In genomic region chr1:55803429-55803828, GRCh38 we compare ENCODE assay signal across 18 cellular contexts.
DNase-seq lines count a peak whose midpoint lies in the region; ATAC-seq and TF ChIP-seq lines count a peak whose summit lies in the region.
"Had no signal": no experiment of that assay in that cellular context is flagged by ENCODE, and none has a peak within 500 bp of the region (broad histone marks: within the 10 kb centered on the region; RNA-seq: fewer than 3 reads in every experiment).

No MANE protein-coding gene starts in this region.

- H4K20me1 ChIP-seq in H9 (ENCODE audit: control insufficient read depth, insufficient read depth, insufficient read length), result no peaks in the 10 kb centered on the region

- no peak for TF ChIP-seq CTCF in H9 (conservative IDR thresholded peaks at IDR 0.05)

- no peak overlapping the region for H3K18ac ChIP-seq in H9 (ENCODE audit: insufficient read length, low read depth, low read length)
- H3K18ac ChIP-seq in trophoblast cell (ENCODE audit: low read length), result no peak overlapping the region

- H2BK5ac ChIP-seq in H9 (ENCODE audit: insufficient read length, low read length) (no peak overlapping the region), trophoblast cell (ENCODE audit: low read depth, low read length, poor library complexity) (peak overlapping the region; percentile 60)

- no peak overlapping the region for H4K8ac ChIP-seq in H9 (replicated peaks; ENCODE audit: insufficient read length, low read depth, low read length)
- H4K8ac ChIP-seq in trophoblast cell (ENCODE audit: low read depth, low read length), result no peak overlapping the region

- H3K23me2 ChIP-seq in H9 (ENCODE audit: insufficient read length, low read depth, low read length, poor library complexity, severe bottlenecking), result no peaks in the 10 kb centered on the region

- no peak overlapping the region for H3K4ac ChIP-seq in H9 (ENCODE audit: low read depth, low read length)
- no peak overlapping the region for H3K4ac ChIP-seq in trophoblast cell (ENCODE audit: low read depth, low read length)

- no peak overlapping the region for H2AFZ ChIP-seq in H9 (ENCODE audit: low read length)
- H2AFZ ChIP-seq in trophoblast cell (ENCODE audit: insufficient read depth, low read length, poor library complexity), result no peak overlapping the region

- no peak overlapping the region for H2BK20ac ChIP-seq in H9 (ENCODE audit: low read depth, low read length, poor library complexity, severe bottlenecking)

- no peak overlapping the region for H4K5ac ChIP-seq in H9 (ENCODE audit: insufficient read length, low read depth, low read length)

- no peak overlapping the region for H3K56ac ChIP-seq in H9 (ENCODE audit: insufficient read length, low read depth, low read length)

- H2BK12ac ChIP-seq in H9 (ENCODE audit: insufficient read length, low read depth, low read length), result no peak overlapping the region
- no peak overlapping the region for H2BK12ac ChIP-seq in trophoblast cell (ENCODE audit: low read length)

- H2BK120ac ChIP-seq in H9 (ENCODE audit: low read depth, low read length, poor library complexity, severe bottlenecking) (no peak overlapping the region), trophoblast cell (ENCODE audit: insufficient read depth, low read length, poor library complexity) (no peak overlapping the region)

- H3K9me3 ChIP-seq in H9 (ENCODE audit: control insufficient read depth, low read depth, low read length) (no peaks in the 10 kb centered on the region), trophoblast cell (ENCODE audit: insufficient read depth, low read depth, low read length) (no peaks in the 10 kb centered on the region)
- H3K9me3 ChIP-seq: HAP-1 had no signal

- no peaks in the 10 kb centered on the region for H3K27me3 ChIP-seq in H9 (ENCODE audit: insufficient read depth, low read length)
- H3K27me3 ChIP-seq in trophoblast cell (ENCODE audit: insufficient read depth, low read length), result no peaks in the 10 kb centered on the region

- no peaks in the 10 kb centered on the region for H3K79me1 ChIP-seq in H9 (ENCODE audit: insufficient read depth, low read depth, low read length, poor library complexity, severe bottlenecking)
- H3K79me1 ChIP-seq in trophoblast cell (ENCODE audit: low read length), result peaks cover 24% of the 10 kb centered on the region

- H3K4me2 ChIP-seq in H9 (ENCODE audit: insufficient read depth, insufficient read length, low read length), result no peak overlapping the region
- H3K4me2 ChIP-seq in trophoblast cell (ENCODE audit: low read length), result no peak overlapping the region

- peak overlapping the region; percentile 77; the same call in 1 of the 2 replicates for H3K14ac ChIP-seq in H9 (ENCODE audit: insufficient read depth, low read length)
- H3K14ac ChIP-seq in trophoblast cell (ENCODE audit: low read length), result no peak overlapping the region

- no peak overlapping the region for H2BK15ac ChIP-seq in H9 (ENCODE audit: low read depth, low read length)

- H3K4me3 ChIP-seq in trophoblast cell (ENCODE audit: low read depth, low read length), result no peak overlapping the region
- H3K4me3 ChIP-seq: HAP-1 had no signal

- H4K12ac ChIP-seq in trophoblast cell (ENCODE audit: low read depth, low read length), result no peak overlapping the region

- H3K23ac ChIP-seq in H9 (ENCODE audit: insufficient read length, low read depth, low read length), result no peak overlapping the region
- no peak overlapping the region for H3K23ac ChIP-seq in trophoblast cell (ENCODE audit: low read length)

- intact Hi-C loops in activated T-helper 1 cell treated with anti-CD3 and anti-CD28 coated beads, Interleukin-12 subunit alpha, Interleukin-12 subunit beta, Interleukin-2, Interleukin-4 antibody, amounts not matched to agents 30 ng/mL and 10 ng/mL and 1 ng/mL, durations not matched to agents 14 hours and 24 hours and 36 hours (cut with micrococcal nuclease), result no loop called here

- H4K91ac ChIP-seq in H9 (ENCODE audit: insufficient read length, low read depth, low read length), result no peak overlapping the region
- H4K91ac ChIP-seq in trophoblast cell (ENCODE audit: low read depth, low read length), result no peak overlapping the region

- no peak overlapping the region for H3K4me3 Mint-ChIP-seq in H9
- H3K4me3 Mint-ChIP-seq in activated T-helper 1 cell treated with anti-CD3 and anti-CD28 coated beads, Interleukin-12 subunit alpha, Interleukin-12 subunit beta, Interleukin-2, Interleukin-4 antibody, amounts not matched to agents 30 ng/mL and 10 ng/mL and 1 ng/mL, durations not matched to agents 14 hours and 24 hours and 36 hours, result no peak overlapping the region
- H3K4me3 Mint-ChIP-seq: B cell; CD4-positive, CD25-positive, alpha-beta regulatory T cell; CD8-positive, alpha-beta memory T cell had no signal

- no peaks in the 10 kb centered on the region for H3K79me2 ChIP-seq in H9 (ENCODE audit: insufficient read depth, low read length)
- peaks cover 5% of the 10 kb centered on the region for H3K79me2 ChIP-seq in trophoblast cell (ENCODE audit: control insufficient read depth, insufficient read depth, low read length, poor library complexity)

- no peak overlapping the region for H2AK5ac ChIP-seq in H9 (ENCODE audit: insufficient read length, low read length)
- H2AK5ac ChIP-seq in trophoblast cell (ENCODE audit: low read length), result no peak overlapping the region

- no peak overlapping the region for H3T11ph ChIP-seq in H9 (ENCODE audit: low read length)

- H3K9me3 Mint-ChIP-seq in H9, result peaks cover 2 to 4% of the 10 kb centered on the region in 2 experiments; a peak in 3 of 5 replicates
- H3K9me3 Mint-ChIP-seq in activated T-helper 1 cell treated with anti-CD3 and anti-CD28 coated beads, Interleukin-12 subunit alpha, Interleukin-12 subunit beta, Interleukin-2, Interleukin-4 antibody, amounts not matched to agents 30 ng/mL and 10 ng/mL and 1 ng/mL, durations not matched to agents 14 hours and 24 hours and 36 hours, result peaks cover 6% of the 10 kb centered on the region

- no CpG with 5 or more reads among the region's 2 CpGs for WGBS in H9 (ENCODE audit: extremely low coverage, insufficient read length, low lambda C conversion rate)
- no CpG with 5 or more reads among the region's 2 CpGs for WGBS in trophoblast cell (ENCODE audit: extremely low coverage, insufficient coverage, insufficient read length)

- H3K4me1 Mint-ChIP-seq in H9, result no peaks in the 10 kb centered on the region
- no peaks in the 10 kb centered on the region for H3K4me1 Mint-ChIP-seq in activated T-helper 1 cell treated with anti-CD3 and anti-CD28 coated beads, Interleukin-12 subunit alpha, Interleukin-12 subunit beta, Interleukin-2, Interleukin-4 antibody, amounts not matched to agents 30 ng/mL and 10 ng/mL and 1 ng/mL, durations not matched to agents 14 hours and 24 hours and 36 hours (ENCODE audit: low read depth)
- H3K4me1 Mint-ChIP-seq: B cell; CD4-positive, CD25-positive, alpha-beta regulatory T cell; CD8-positive, alpha-beta memory T cell had no signal

- H3K36me3 Mint-ChIP-seq in H9 (ENCODE audit: insufficient read depth in 1 of 3, low read depth in 3 of 3), result peaks cover 0 to 2% (median 0%) of the 10 kb centered on the region in 3 experiments; a peak in 2 of 7 replicates
- no peaks in the 10 kb centered on the region for H3K36me3 Mint-ChIP-seq in activated T-helper 1 cell treated with anti-CD3 and anti-CD28 coated beads, Interleukin-12 subunit alpha, Interleukin-12 subunit beta, Interleukin-2, Interleukin-4 antibody, amounts not matched to agents 30 ng/mL and 10 ng/mL and 1 ng/mL, durations not matched to agents 14 hours and 24 hours and 36 hours (ENCODE audit: low read depth)
- H3K36me3 Mint-ChIP-seq: CD4-positive, CD25-positive, alpha-beta regulatory T cell; CD8-positive, alpha-beta memory T cell had no signal

- H3K27ac ChIP-seq in H9 (ENCODE audit: insufficient read length, low read depth, low read length), result no peak overlapping the region
- peak overlapping the region; percentile 79 for H3K27ac ChIP-seq in trophoblast cell (ENCODE audit: low read depth, low read length)

- ATAC-seq in HG02840 (IDR thresholded peaks at IDR 0.05; ENCODE audit: low FRiP score, unreplicated experiment), result no peak

- no peaks in the 10 kb centered on the region for H3K36me3 ChIP-seq in trophoblast cell (ENCODE audit: control insufficient read depth in 1 of 2, insufficient read depth in 2 of 2, low read length in 2 of 2)
- H3K36me3 ChIP-seq: HAP-1 had no signal

- DNase-seq in NCI-H2171 treated with DMSO at 0.1 percent for 48 hours (lab: John Stamatoyannopoulos, UW) (peak; percentile 6), NCI-H2171 (lab: John Stamatoyannopoulos, UW) (no peak), H9 (no peak), amniotic epithelial cell (ENCODE audit: low read depth) (peak; percentile 31), trophoblast cell (no peak), LoVo (ENCODE audit: low spot score) (no peak)
- no peak for DNase-seq in activated T-helper 1 cell treated with anti-CD3 and anti-CD28 coated beads, Interleukin-12 subunit alpha, Interleukin-12 subunit beta, Interleukin-2, Interleukin-4 antibody, amounts not matched to agents 30 ng/mL and 10 ng/mL and 1 ng/mL, durations not matched to agents 14 hours and 24 hours and 36 hours (ENCODE audit: low spot score)
- DNase-seq: C1 segment of cervical spinal cord; CD4-positive, CD25-positive, alpha-beta regulatory T cell; CD8-positive, alpha-beta memory T cell; COR-L47; DMS 273 treated with DMSO at 0.1 percent for 48 hours; DND-41; EL; IMR-90 had no signal

- no peaks in the 10 kb centered on the region; the same call in 1 of the 2 replicates for H3K27me3 Mint-ChIP-seq in H9 (ENCODE audit: low read depth)
- H3K27me3 Mint-ChIP-seq in activated T-helper 1 cell treated with anti-CD3 and anti-CD28 coated beads, Interleukin-12 subunit alpha, Interleukin-12 subunit beta, Interleukin-2, Interleukin-4 antibody, amounts not matched to agents 30 ng/mL and 10 ng/mL and 1 ng/mL, durations not matched to agents 14 hours and 24 hours and 36 hours (ENCODE audit: insufficient read depth), result no peaks in the 10 kb centered on the region
- H3K27me3 Mint-ChIP-seq: CD4-positive, CD25-positive, alpha-beta regulatory T cell had no signal

- H3K4me1 ChIP-seq in H9 (ENCODE audit: insufficient read depth, low read length) (no peaks in the 10 kb centered on the region), trophoblast cell (ENCODE audit: control insufficient read depth in 1 of 2, insufficient read depth in 2 of 2, low read length in 2 of 2) (peaks cover 6 to 12% of the 10 kb centered on the region in 2 experiments)
- H3K4me1 ChIP-seq: HAP-1 had no signal

- H3K27ac Mint-ChIP-seq in H9, result no peak overlapping the region
- no peak overlapping the region for H3K27ac Mint-ChIP-seq in activated T-helper 1 cell treated with anti-CD3 and anti-CD28 coated beads, Interleukin-12 subunit alpha, Interleukin-12 subunit beta, Interleukin-2, Interleukin-4 antibody, amounts not matched to agents 30 ng/mL and 10 ng/mL and 1 ng/mL, durations not matched to agents 14 hours and 24 hours and 36 hours
- H3K27ac Mint-ChIP-seq: B cell; CD4-positive, CD25-positive, alpha-beta regulatory T cell; CD8-positive, alpha-beta memory T cell had no signal

- H3K9ac ChIP-seq in H9 (ENCODE audit: extremely low read depth, insufficient read length, low read length) (no peak overlapping the region), trophoblast cell (ENCODE audit: low read length) (no peak overlapping the region)

Comparison
In these comparisons a context has a peak if more than half of its experiments do, and no peak if none do; other contexts are left out.
1. DNase-seq: peak in NCI-H2171 treated with DMSO at 0.1 percent for 48 hours (single experiment) and amniotic epithelial cell (single experiment); none in NCI-H2171 (single experiment), H9 (single experiment), trophoblast cell (0 of 2), activated T-helper 1 cell treated with anti-CD3 and anti-CD28 coated beads, Interleukin-12 subunit alpha, Interleukin-12 subunit beta, Interleukin-2, Interleukin-4 antibody, amounts not matched to agents 30 ng/mL and 10 ng/mL and 1 ng/mL, durations not matched to agents 14 hours and 24 hours and 36 hours (single experiment) and LoVo (single experiment).